ENCODE assay signal across 22 cellular contexts in the genomic region with DNA sequence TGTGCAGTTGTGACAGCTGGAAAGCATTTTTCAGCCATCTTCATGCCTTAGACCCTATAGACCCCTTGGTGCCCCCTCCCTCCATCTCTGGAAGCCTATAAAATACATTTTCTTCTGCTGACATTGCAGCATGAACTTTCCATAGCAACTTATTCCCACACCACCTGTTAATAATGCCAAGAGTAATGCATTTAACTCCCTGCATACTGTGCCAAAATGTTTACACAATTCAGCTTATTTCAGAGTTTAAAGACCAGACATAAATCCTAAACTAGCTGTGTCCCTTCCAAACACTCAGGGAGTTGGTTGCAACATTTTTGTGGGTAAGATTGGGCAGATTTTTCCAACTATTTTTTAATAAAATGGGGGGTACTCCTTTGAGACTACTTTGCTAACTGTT.
"Had no signal": no experiment of that assay in that cellular context is flagged by ENCODE, and none has a peak within 500 bp of the region (broad histone marks: within the 10 kb centered on the region; RNA-seq: fewer than 3 reads in every experiment).

No MANE protein-coding gene starts in this region.

- H3K27ac ChIP-seq: colonic mucosa, dorsolateral prefrontal cortex, pancreas, psoas muscle, right atrium auricular region, skin epidermis, tibial artery had no signal

- H3K4me3 ChIP-seq: colonic mucosa, dorsolateral prefrontal cortex, pancreas, psoas muscle, right atrium auricular region, skin epidermis, tibial artery had no signal

- H3K9me3 ChIP-seq: colonic mucosa, pancreas, psoas muscle, tibial artery had no signal

- DNase-seq: activated CD4-positive, alpha-beta T cell treated with anti-CD3 and anti-CD28 coated beads for 4 hours; activated CD4-positive, alpha-beta T cell treated with anti-CD3 and anti-CD28 coated beads, Interleukin-2, amount 50 U/mL, for 48 hours; activated CD4-positive, CD25-positive, alpha-beta regulatory T cell; activated CD8-positive, alpha-beta memory T cell treated with anti-CD3 and anti-CD28 coated beads, Interleukin-2, amount 50 U/mL, for 48 hours; activated naive CD4-positive, alpha-beta T cell; activated T-cell treated with anti-CD3 and anti-CD28 coated beads, Interleukin-2, amount 50 U/mL, for 4 hours; amniotic stem cell; colonic mucosa; dorsolateral prefrontal cortex; effector memory CD8-positive, alpha-beta T cell; foreskin melanocyte; nephron progenitor cell; pancreas; psoas muscle; stimulated activated CD4-positive, alpha-beta T cell treated with anti-CD3 and anti-CD28 coated beads, Interleukin-1b, Interleukin-23, amount 100 ng/mL, for 48 hours; T-helper 17 cell; tibial artery had no signal

- H3K27me3 ChIP-seq: colonic mucosa, dorsolateral prefrontal cortex, pancreas, right atrium auricular region, tibial artery had no signal

- H3K4me3 Mint-ChIP-seq: activated naive CD8-positive, alpha-beta T cell; activated T-cell treated with anti-CD3 and anti-CD28 coated beads, Interleukin-2, amount 50 U/mL, for 4 hours; effector memory CD8-positive, alpha-beta T cell; nephron progenitor cell; stimulated activated naive CD8-positive, alpha-beta T cell treated with anti-CD3 and anti-CD28 coated beads, Interleukin-15, Interleukin-2, amounts not matched to agents 100 ng/mL and 50 ng/mL, for 24 hours; T-helper 17 cell had no signal

- H3K9me3 Mint-ChIP-seq: activated T-cell treated with anti-CD3 and anti-CD28 coated beads, Interleukin-2, amount 50 U/mL, for 4 hours; activated T-helper 2 cell treated with anti-CD3 and anti-CD28 coated beads, Interferon-gamma antibody, Interleukin-2, Interleukin-4, amounts not matched to agents 10 μg/mL and 5 μg/mL and 100 μg/mL, durations not matched to agents 14 hours and 24 hours and 36 hours; effector memory CD8-positive, alpha-beta T cell; nephron progenitor cell; stimulated activated naive CD8-positive, alpha-beta T cell treated with anti-CD3 and anti-CD28 coated beads, Interleukin-15, Interleukin-2, amounts not matched to agents 100 ng/mL and 50 ng/mL, for 24 hours had no signal

- H3K4me1 ChIP-seq: colonic mucosa, pancreas, psoas muscle had no signal

- H3K27ac Mint-ChIP-seq: activated naive CD8-positive, alpha-beta T cell; activated T-helper 2 cell treated with anti-CD3 and anti-CD28 coated beads, Interferon-gamma antibody, Interleukin-2, Interleukin-4, amounts not matched to agents 10 μg/mL and 5 μg/mL and 100 μg/mL, durations not matched to agents 14 hours and 24 hours and 36 hours; effector memory CD8-positive, alpha-beta T cell; nephron progenitor cell; stimulated activated naive CD8-positive, alpha-beta T cell treated with anti-CD3 and anti-CD28 coated beads, Interleukin-15, Interleukin-2, amounts not matched to agents 100 ng/mL and 50 ng/mL, for 24 hours; T-helper 17 cell had no signal

- H3K36me3 Mint-ChIP-seq: activated naive CD8-positive, alpha-beta T cell had no signal

- H3K4me1 Mint-ChIP-seq: T-helper 17 cell had no signal

- H3K36me3 ChIP-seq: colonic mucosa, pancreas, right atrium auricular region, tibial artery had no signal
